In the genomic region with DNA sequence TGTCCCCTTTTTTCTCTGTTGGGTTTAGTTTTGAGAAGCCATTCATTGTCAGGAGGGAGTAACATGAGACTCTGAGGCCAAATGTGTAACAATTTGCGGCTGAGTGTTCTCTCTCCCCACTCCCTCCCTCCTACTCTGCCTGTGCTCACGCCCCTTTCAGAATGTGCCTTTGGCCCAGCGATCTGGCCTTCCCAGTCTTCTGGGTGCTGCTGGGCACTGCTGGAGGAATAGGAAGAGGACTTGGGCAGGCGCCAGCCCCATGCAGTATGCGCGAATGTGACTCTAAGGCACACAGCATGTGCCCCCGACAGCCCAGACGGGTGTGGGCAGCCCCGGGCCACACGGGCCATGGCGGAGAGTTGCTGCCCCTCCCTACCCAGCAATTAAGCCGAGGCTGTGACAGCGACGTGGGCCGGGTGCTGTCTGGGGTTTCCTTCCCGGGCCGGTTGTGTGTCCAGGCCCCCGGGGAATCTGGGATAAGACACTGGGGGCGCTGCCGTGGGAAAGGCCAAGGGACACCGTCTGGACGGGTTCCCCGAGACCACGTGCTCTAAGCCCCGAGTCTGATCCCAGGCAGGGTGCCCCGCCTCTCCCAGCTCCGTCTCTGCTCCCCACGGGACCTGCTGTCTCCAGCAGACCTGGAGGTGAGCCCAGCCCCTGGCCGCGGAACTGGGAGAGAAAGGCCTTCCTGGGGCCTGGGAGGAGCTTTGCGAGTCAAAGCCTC, we compare ENCODE assay signal across 8 cellular contexts.
DNase-seq lines count a peak whose midpoint lies in the region; ATAC-seq lines count a peak whose summit lies in the region.

No MANE protein-coding gene starts in this region.

- DNase-seq in NCI-H748 (lab: John Stamatoyannopoulos, UW; ENCODE audit: unreplicated experiment), result peak; percentile 71
- peak; percentile 69 for DNase-seq in fibroblast of gingiva (ENCODE audit: low read depth)
- peak; percentile 86 for DNase-seq in myocyte (ENCODE audit: low read depth)
- no peak for DNase-seq in stimulated activated CD4-positive, alpha-beta T cell treated with anti-CD3 and anti-CD28 coated beads, Interleukin-1b, Interleukin-23, amount 100 ng/mL, for 48 hours

- ATAC-seq in GM19455 (IDR thresholded peaks at IDR 0.05; ENCODE audit: unreplicated experiment) (peak; percentile 10), HG03457 (IDR thresholded peaks at IDR 0.05; ENCODE audit: unreplicated experiment) (no peak), GM21737 (IDR thresholded peaks at IDR 0.05; ENCODE audit: unreplicated experiment) (no peak), GM18870 (IDR thresholded peaks at IDR 0.05; ENCODE audit: unreplicated experiment) (no peak)
